In genomic region chrX:13087322-13088154, GRCh38 we compare ENCODE assay signal across 8 cellular contexts. TPM values are rescaled to one million over a fixed set of nuclear protein-coding genes. Genes with fewer than 3 reads are reported as not detected.
A peak's percentile ranks its signal among the peaks of the same experiment; 100 is the strongest.
DNase-seq lines count a peak whose midpoint lies in the region; ATAC-seq lines count a peak whose summit lies in the region.

No MANE protein-coding gene starts in this region.

- peaks cover 85% of the 10 kb centered on the region for H3K4me1 Mint-ChIP-seq in activated CD4-positive, alpha-beta memory T cell treated with anti-CD3 and anti-CD28 coated beads, Interleukin-2, amount 10 ng/mL, durations not matched to agents 7 days and 5 days

- peak overlapping the region; percentile 100 for H3K27ac ChIP-seq in KOPT-K1 (ENCODE audit: low read depth, low read length, poor library complexity, severe bottlenecking)

- H3K9me3 ChIP-seq in KOPT-K1 (ENCODE audit: insufficient read depth, low read length, poor library complexity, severe bottlenecking): no peaks in the 10 kb centered on the region

- ATAC-seq in GM21529 (IDR thresholded peaks at IDR 0.05; ENCODE audit: unreplicated experiment): peak; percentile 85
- ATAC-seq in sciatic nerve: no peak

- DNase-seq in ELR (ENCODE audit: low read depth) (peak; percentile 69), iris pigment epithelial cell (ENCODE audit: low read depth) (peak; percentile 91), ureter (ENCODE audit: low spot score) (no peak), NCI-H1417 (lab: John Stamatoyannopoulos, UW) (no peak), sciatic nerve (ENCODE audit: low spot score) (no peak)
- peak; percentile 68 for DNase-seq in activated CD4-positive, alpha-beta memory T cell treated with anti-CD3 and anti-CD28 coated beads, Interleukin-2, amount 10 ng/mL, durations not matched to agents 7 days and 5 days

- peak overlapping the region; percentile 81 for H3K4me3 Mint-ChIP-seq in activated CD4-positive, alpha-beta memory T cell treated with anti-CD3 and anti-CD28 coated beads, Interleukin-2, amount 10 ng/mL, durations not matched to agents 7 days and 5 days

- H3K27me3 Mint-ChIP-seq in activated CD4-positive, alpha-beta memory T cell treated with anti-CD3 and anti-CD28 coated beads, Interleukin-2, amount 10 ng/mL, durations not matched to agents 7 days and 5 days: no peaks in the 10 kb centered on the region

- peak overlapping the region; percentile 99 for H3K27ac Mint-ChIP-seq in activated CD4-positive, alpha-beta memory T cell treated with anti-CD3 and anti-CD28 coated beads, Interleukin-2, amount 10 ng/mL, durations not matched to agents 7 days and 5 days

- H3K36me3 Mint-ChIP-seq in activated CD4-positive, alpha-beta memory T cell treated with anti-CD3 and anti-CD28 coated beads, Interleukin-2, amount 10 ng/mL, durations not matched to agents 7 days and 5 days (ENCODE audit: low read depth): no peaks in the 10 kb centered on the region

- H3K9me3 Mint-ChIP-seq in activated CD4-positive, alpha-beta memory T cell treated with anti-CD3 and anti-CD28 coated beads, Interleukin-2, amount 10 ng/mL, durations not matched to agents 7 days and 5 days: no peaks in the 10 kb centered on the region

- POLR2A ChIA-PET in activated CD4-positive, alpha-beta memory T cell treated with anti-CD3 and anti-CD28 coated beads, Interleukin-2, amount 10 ng/mL, durations not matched to agents 7 days and 5 days (lab: Charles Lee): interaction anchor here (1.1 to 24.1 kb wide), 11 partner anchors 10 to 647 kb away, joined by 3 to 1502 read pairs (median 24); partner anchors contain the start of genes OFD1, TMSB4X and TRAPPC2

- H3K36me3 ChIP-seq in KOPT-K1 (ENCODE audit: insufficient read depth, low read length): no peaks in the 10 kb centered on the region

- CTCF ChIA-PET in activated CD4-positive, alpha-beta memory T cell treated with anti-CD3 and anti-CD28 coated beads, Interleukin-2, amount 10 ng/mL, durations not matched to agents 7 days and 5 days (lab: Charles Lee): interaction anchor here (0.7 to 13.0 kb wide), 8 partner anchors 36 to 401 kb away, joined by 3 to 273 read pairs (median 4); partner anchors contain the start of gene TMSB4X

- intact Hi-C loops in sciatic nerve (cut with DNase I): no loop called here

RNA-seq across cellular contexts. Expression of gene FAM9C, which starts 43.1 kb away (rescaled TPM):
- total RNA-seq in activated CD4-positive, alpha-beta memory T cell treated with anti-CD3 and anti-CD28 coated beads, Interleukin-2, amount 10 ng/mL, durations not matched to agents 7 days and 5 days: not detected
- total RNA-seq in ureter (0.26 TPM), sciatic nerve (not detected)

Comparison
In these comparisons a context has a peak if more than half of its experiments do, and no peak if none do; other contexts are left out.
1. DNase-seq: peak in ELR (single experiment), activated CD4-positive, alpha-beta memory T cell treated with anti-CD3 and anti-CD28 coated beads, Interleukin-2, amount 10 ng/mL, durations not matched to agents 7 days and 5 days (single experiment) and iris pigment epithelial cell (single experiment); none in ureter (single experiment), NCI-H1417 (0 of 3) and sciatic nerve (single experiment).